In genomic region chr6:147285087-147285855, GRCh38 we compare ENCODE assay signal across 9 cellular contexts.
DNase-seq lines count a peak whose midpoint lies in the region; ATAC-seq, FAIRE-seq and TF ChIP-seq lines count a peak whose summit lies in the region.
"Had no signal": no experiment of that assay in that cellular context is flagged by ENCODE, and none has a peak within 500 bp of the region (broad histone marks: within the 10 kb centered on the region; RNA-seq: fewer than 3 reads in every experiment).

No MANE protein-coding gene starts in this region.

- no peaks in the 10 kb centered on the region for H3K9me3 Mint-ChIP-seq in CD4-positive, CD25-positive, alpha-beta regulatory T cell
- H3K9me3 Mint-ChIP-seq in osteocyte (ENCODE audit: unreplicated experiment) = no peaks in the 10 kb centered on the region
- H3K9me3 Mint-ChIP-seq in activated naive CD4-positive, alpha-beta T cell treated with anti-CD3 and anti-CD28 coated beads, Interleukin-2, amount 50 U/mL, for 72 hours = no peaks in the 10 kb centered on the region

- H3K27me3 ChIP-seq in CD4-positive, CD25-positive, alpha-beta regulatory T cell (ENCODE audit: control insufficient read depth, insufficient read depth, low read length) = no peaks in the 10 kb centered on the region

- H3K36me3 Mint-ChIP-seq in CD4-positive, CD25-positive, alpha-beta regulatory T cell = peaks cover 27% of the 10 kb centered on the region
- peaks cover 16% of the 10 kb centered on the region for H3K36me3 Mint-ChIP-seq in osteocyte (ENCODE audit: unreplicated experiment)
- H3K36me3 Mint-ChIP-seq in activated naive CD4-positive, alpha-beta T cell treated with anti-CD3 and anti-CD28 coated beads, Interleukin-2, amount 50 U/mL, for 72 hours = peaks cover 0 to 15% of the 10 kb centered on the region in 2 donors

- TF ChIP-seq CTCF in osteocyte (IDR thresholded peaks at IDR 0.05) = peak; percentile 68

- peak overlapping the region in 1 of 4 donors; percentile 17 for H3K4me3 Mint-ChIP-seq in CD4-positive, CD25-positive, alpha-beta regulatory T cell
- H3K4me3 Mint-ChIP-seq in osteocyte (ENCODE audit: unreplicated experiment) = no peak overlapping the region

- no peak overlapping the region for H3K4me3 ChIP-seq in CD4-positive, CD25-positive, alpha-beta regulatory T cell (ENCODE audit: low read depth, low read length)
- H3K4me3 ChIP-seq in SK-N-MC = no peak overlapping the region

- TF ChIP-seq POLR2A in GM12892 (IDR thresholded peaks at IDR 0.05; ENCODE audit: low read depth, low read length) = no peak

- no peaks in the 10 kb centered on the region for H3K27me3 Mint-ChIP-seq in CD4-positive, CD25-positive, alpha-beta regulatory T cell
- no peaks in the 10 kb centered on the region for H3K27me3 Mint-ChIP-seq in osteocyte (ENCODE audit: unreplicated experiment)

- H3K9me3 ChIP-seq in CD4-positive, CD25-positive, alpha-beta regulatory T cell (ENCODE audit: control insufficient read depth in 2 of 2, low read length in 2 of 2) = no peaks in the 10 kb centered on the region
- H3K9me3 ChIP-seq in SK-N-MC (ENCODE audit: low read depth, low read length) = no peaks in the 10 kb centered on the region

- no peak for ATAC-seq in CD4-positive, CD25-positive, alpha-beta regulatory T cell (ENCODE audit: low read depth in 2 of 2)
- ATAC-seq in GM18870 (IDR thresholded peaks at IDR 0.05; ENCODE audit: unreplicated experiment) (peak; percentile 69), HG03565 (IDR thresholded peaks at IDR 0.05; ENCODE audit: unreplicated experiment) (peak; percentile 70)
- ATAC-seq in activated naive CD4-positive, alpha-beta T cell treated with anti-CD3 and anti-CD28 coated beads, Interleukin-2, amount 50 U/mL, for 72 hours = no peak

- H3K4me1 Mint-ChIP-seq in CD4-positive, CD25-positive, alpha-beta regulatory T cell = peaks cover 12 to 29% (median 18%) of the 10 kb centered on the region in 4 donors
- H3K4me1 Mint-ChIP-seq in osteocyte (ENCODE audit: unreplicated experiment) = peaks cover 29% of the 10 kb centered on the region

- H3K27ac ChIP-seq in CD4-positive, CD25-positive, alpha-beta regulatory T cell (ENCODE audit: insufficient read depth, low read length, poor library complexity, severe bottlenecking) = peak overlapping the region; percentile 28
- H3K27ac ChIP-seq in SK-N-MC = peak overlapping the region; percentile 22; the same call in 1 of the 2 replicates

- peak overlapping the region in 2 of 3 donors; percentile 5 to 32 for H3K27ac Mint-ChIP-seq in CD4-positive, CD25-positive, alpha-beta regulatory T cell
- H3K27ac Mint-ChIP-seq in osteocyte (ENCODE audit: unreplicated experiment) = peak overlapping the region; percentile 47
- H3K27ac Mint-ChIP-seq in activated naive CD4-positive, alpha-beta T cell treated with anti-CD3 and anti-CD28 coated beads, Interleukin-2, amount 50 U/mL, for 72 hours = no peak overlapping the region

- FAIRE-seq in GM12892 (lab: Jason Lieb, UNC) = no peak

- no peak overlapping the region for H3K9ac ChIP-seq in SK-N-MC (ENCODE audit: insufficient read length)

- H3K36me3 ChIP-seq in CD4-positive, CD25-positive, alpha-beta regulatory T cell (ENCODE audit: control insufficient read depth, insufficient read depth, low read length) = peaks cover 7% of the 10 kb centered on the region
- no peaks in the 10 kb centered on the region; the same call in none of the 2 replicates for H3K36me3 ChIP-seq in SK-N-MC (ENCODE audit: insufficient read depth, low read length)

- H3K4me1 ChIP-seq in CD4-positive, CD25-positive, alpha-beta regulatory T cell (ENCODE audit: control insufficient read depth, insufficient read depth, low read length, poor library complexity, severe bottlenecking) = peaks cover 3% of the 10 kb centered on the region

- peak in 2 of 3 donors; percentile 19 to 57 for DNase-seq in CD4-positive, CD25-positive, alpha-beta regulatory T cell
- DNase-seq in SK-N-MC (ENCODE audit: low read depth, low spot score) = peak; percentile 14
- peak; percentile 52 for DNase-seq in fibroblast of gingiva (ENCODE audit: low read depth)
- DNase-seq in osteocyte (ENCODE audit: extremely low spot score, unreplicated experiment) = no peak
- DNase-seq in GM12892 (ENCODE audit: insufficient read length) = no peak
- no peak for DNase-seq in activated naive CD4-positive, alpha-beta T cell treated with anti-CD3 and anti-CD28 coated beads, Interleukin-2, amount 50 U/mL, for 72 hours (ENCODE audit: low spot score in 2 of 2)
- DNase-seq: right cardiac atrium had no signal

Comparison
In these comparisons a context has a peak if more than half of its experiments do, and no peak if none do; other contexts are left out.
1. ATAC-seq: peak in GM18870 (single experiment) and HG03565 (single experiment); none in CD4-positive, CD25-positive, alpha-beta regulatory T cell (0 of 2) and activated naive CD4-positive, alpha-beta T cell treated with anti-CD3 and anti-CD28 coated beads, Interleukin-2, amount 50 U/mL, for 72 hours (0 of 2).
2. DNase-seq: peak in CD4-positive, CD25-positive, alpha-beta regulatory T cell (2 of 3), SK-N-MC (single experiment) and fibroblast of gingiva (single experiment); none in osteocyte (single experiment), GM12892 (single experiment) and activated naive CD4-positive, alpha-beta T cell treated with anti-CD3 and anti-CD28 coated beads, Interleukin-2, amount 50 U/mL, for 72 hours (0 of 2).
3. H3K27ac Mint-ChIP-seq: peak in CD4-positive, CD25-positive, alpha-beta regulatory T cell (2 of 3) and osteocyte (single experiment); none in activated naive CD4-positive, alpha-beta T cell treated with anti-CD3 and anti-CD28 coated beads, Interleukin-2, amount 50 U/mL, for 72 hours (0 of 2).